ENCODE assay signal across 8 cellular contexts in the genomic region with DNA sequence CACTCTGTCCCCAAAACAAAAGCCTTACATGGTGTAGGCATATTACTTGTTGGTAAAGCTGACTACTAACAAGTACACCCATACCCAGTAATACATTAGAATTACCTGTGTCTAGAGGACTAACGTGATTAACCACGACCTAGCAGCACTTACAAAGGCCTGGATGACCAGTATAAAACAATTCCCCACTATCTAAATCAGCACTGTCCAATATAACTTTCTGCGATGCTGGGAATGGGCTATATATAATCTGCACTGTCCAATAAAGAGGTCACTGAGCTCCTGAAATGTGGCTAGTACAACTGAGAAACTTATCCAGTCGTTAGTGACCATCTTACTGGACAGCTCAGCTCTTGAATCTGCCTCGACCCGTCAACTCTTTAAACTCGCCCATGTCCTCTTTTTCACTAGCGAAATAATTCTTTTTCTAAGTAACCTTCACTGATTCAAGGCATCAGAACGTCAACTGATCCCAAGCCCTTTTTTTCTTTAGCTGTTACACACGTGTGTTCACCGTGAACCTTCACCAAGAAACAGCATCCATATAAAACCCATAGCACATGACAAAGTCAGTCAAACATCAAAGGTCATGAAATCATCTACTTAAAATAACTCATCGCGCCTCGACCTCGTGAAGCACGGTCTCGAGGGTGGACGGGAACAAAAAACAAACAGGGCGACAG. TPM values are rescaled to one million over a fixed set of nuclear protein-coding genes. Genes with fewer than 3 reads are reported as not detected.
A peak's percentile ranks its signal among the peaks of the same experiment; 100 is the strongest.
DNase-seq lines count a peak whose midpoint lies in the region; ATAC-seq lines count a peak whose summit lies in the region.

No MANE protein-coding gene starts in this region.

- peak overlapping the region; percentile 94 for H3K18ac ChIP-seq in neuronal stem cell (ENCODE audit: low read length)

- H3K14ac ChIP-seq in neuronal stem cell (ENCODE audit: low read length) = peak overlapping the region; percentile 47

- no peaks in the 10 kb centered on the region for H3K27me3 ChIP-seq in neuronal stem cell (ENCODE audit: control insufficient read depth in 3 of 3, insufficient read depth in 3 of 3, low read depth in 1 of 3, low read length in 3 of 3)

- H2BK5ac ChIP-seq in neuronal stem cell (ENCODE audit: low read length) = peak overlapping the region; percentile 87

- H3K9ac ChIP-seq in neuronal stem cell (ENCODE audit: low read depth, low read length, poor library complexity) = peak overlapping the region; percentile 97

- H3K23ac ChIP-seq in neuronal stem cell (ENCODE audit: low read depth, low read length, poor library complexity) = peak overlapping the region; percentile 62

- no CpG with 5 or more reads among the region's 19 CpGs for WGBS in neuronal stem cell (ENCODE audit: extremely low coverage in 2 of 2, insufficient read length in 2 of 2, insufficient replicate concordance in 1 of 2), 2 donors

- peaks cover 0 to 2% of the 10 kb centered on the region in 2 donors for H3K9me3 ChIP-seq in neuronal stem cell (replicated peaks in 1 of 2; ENCODE audit: control insufficient read depth in 2 of 2, insufficient read depth in 1 of 2, low read depth in 1 of 2, low read length in 2 of 2)

- H3K79me1 ChIP-seq in neuronal stem cell (ENCODE audit: low read depth, low read length) = peaks cover 9% of the 10 kb centered on the region

- in situ Hi-C loops in ACHN (cut with HindIII; ENCODE audit: low pct_ligation_motif_present, low pct_unique_long_range_greater_than_20kb, low sequenced_read_pairs) = loop anchor here (25.0 kb wide), 2 partner anchors 185 to 385 kb away; no protein-coding TSS in a partner anchor

- H4K8ac ChIP-seq in neuronal stem cell (ENCODE audit: low read depth, low read length) = no peak overlapping the region

- H2AFZ ChIP-seq in neuronal stem cell (ENCODE audit: low read length) = peak overlapping the region; percentile 86

- peaks cover 10 to 13% of the 10 kb centered on the region in 2 donors for H3K4me1 ChIP-seq in neuronal stem cell (ENCODE audit: control insufficient read depth in 2 of 2, insufficient read depth in 1 of 2, low read depth in 1 of 2, low read length in 2 of 2)

- peak overlapping the region; percentile 74 for H2AK5ac ChIP-seq in neuronal stem cell (ENCODE audit: low read depth, low read length)

- ATAC-seq in GM18861 (IDR thresholded peaks at IDR 0.05; ENCODE audit: unreplicated experiment) = peak; percentile 7

- H3K4me3 ChIP-seq in neuronal stem cell (ENCODE audit: low read length in 2 of 2) = peak overlapping the region; percentile 81 to 89

- H2BK15ac ChIP-seq in neuronal stem cell (ENCODE audit: low read length) = no peak overlapping the region

- H3K4me2 ChIP-seq in neuronal stem cell (ENCODE audit: insufficient read depth, low read length, poor library complexity, severe bottlenecking) = peak overlapping the region; percentile 78

- H2BK120ac ChIP-seq in neuronal stem cell (ENCODE audit: low read depth, low read length) = peak overlapping the region; percentile 85

- no peak overlapping the region for H2BK12ac ChIP-seq in neuronal stem cell (ENCODE audit: low read length)

- peak; percentile 25 for DNase-seq in ACHN
- DNase-seq in RPMI7951 (ENCODE audit: low read depth) = peak; percentile 25
- no peak for DNase-seq in epithelial cell of prostate (ENCODE audit: low read depth, low spot score)
- DNase-seq in neuronal stem cell (ENCODE audit: low spot score) = no peak
- DNase-seq in NK-92 treated with Interleukin-12 subunit alpha and Interleukin-12 subunit beta, amount 100 ng/mL, for 24 hours (lab: John Stamatoyannopoulos, UW) = no peak
- DNase-seq in GM19240 (ENCODE audit: insufficient read length, low spot score) = no peak
- DNase-seq in activated CD4-positive, alpha-beta T cell treated with anti-CD3 and anti-CD28 coated beads for 48 hours = no peak

- H4K91ac ChIP-seq in neuronal stem cell (ENCODE audit: low read depth, low read length, poor library complexity) = no peak overlapping the region

- H3K27ac ChIP-seq in epithelial cell of prostate (peak overlapping the region; percentile 90), neuronal stem cell (replicated peaks; ENCODE audit: low read length) (peak overlapping the region; percentile 84)

- no peaks in the 10 kb centered on the region for H3K36me3 ChIP-seq in neuronal stem cell (replicated peaks in 1 of 2; ENCODE audit: control insufficient read depth in 2 of 2, insufficient read depth in 2 of 2, low read length in 2 of 2)

- no peak overlapping the region for H3K4ac ChIP-seq in neuronal stem cell (ENCODE audit: low read length)

RNA-seq across cellular contexts. Expression of gene CIPC, which starts 0.9 kb away (rescaled TPM):
- 11.1 and 12.0 TPM in 2 replicates for total RNA-seq in RPMI7951 (2014; rRNA removed; shearing (Covaris generic))
- 14.2 TPM for polyA plus RNA-seq in neuronal stem cell (2013, experiment 1 of 2)
- 14.6 TPM for polyA plus RNA-seq in neuronal stem cell (2013, experiment 2 of 2)

RNA-seq across cellular contexts. Expression of gene ZDHHC22, which starts 44.4 kb away (rescaled TPM):
- total RNA-seq in RPMI7951 (2014; rRNA removed; shearing (Covaris generic)) = not detected in 2 replicates
- 0.53 TPM for polyA plus RNA-seq in neuronal stem cell (2013, experiment 1 of 2)
- polyA plus RNA-seq in neuronal stem cell (2013, experiment 2 of 2) = 0.54 TPM

Comparison
In these comparisons a context has a peak if more than half of its experiments do, and no peak if none do; other contexts are left out.
1. DNase-seq: peak in ACHN (single experiment) and RPMI7951 (single experiment); none in epithelial cell of prostate (single experiment), neuronal stem cell (single experiment), NK-92 treated with Interleukin-12 subunit alpha and Interleukin-12 subunit beta, amount 100 ng/mL, for 24 hours (single experiment), GM19240 (single experiment) and activated CD4-positive, alpha-beta T cell treated with anti-CD3 and anti-CD28 coated beads for 48 hours (single experiment).